Comparison of ENCODE assay signal across 9 cellular contexts in genomic region chr5:150180241-150181027, GRCh38. TPM values are rescaled to one million over a fixed set of nuclear protein-coding genes. Genes with fewer than 3 reads are reported as not detected.
DNase-seq lines count a peak whose midpoint lies in the region; TF ChIP-seq lines count a peak whose summit lies in the region.
"Had no signal": no experiment of that assay in that cellular context is flagged by ENCODE, and none has a peak within 500 bp of the region (broad histone marks: within the 10 kb centered on the region; RNA-seq: fewer than 3 reads in every experiment).

No MANE protein-coding gene starts in this region.

- no peaks in the 10 kb centered on the region for H3K27me3 ChIP-seq in dorsolateral prefrontal cortex
- H3K27me3 ChIP-seq in mesenchymal stem cell (ENCODE audit: control insufficient read depth in 1 of 2, insufficient read depth in 1 of 2, low read length in 2 of 2), result no peaks in the 10 kb centered on the region
- no peaks in the 10 kb centered on the region for H3K27me3 ChIP-seq in suprapubic skin

- peak overlapping the region; percentile 21 for H2AFZ ChIP-seq in mesenchymal stem cell (ENCODE audit: low read depth, low read length)

- DNase-seq in NB4 (ENCODE audit: low read depth) (peak; percentile 68), dorsolateral prefrontal cortex (peak in 9 of 10 donors; percentile 40 to 84 (median 73)), mesenchymal stem cell (peak; percentile 27), suprapubic skin (ENCODE audit: low spot score in 2 of 2) (peak in 1 of 2 donors; percentile 82), NCI-H2196 treated with DMSO at 0.1 percent for 48 hours (lab: John Stamatoyannopoulos, UW; ENCODE audit: unreplicated experiment) (no peak), NCI-H187 (lab: John Stamatoyannopoulos, UW) (no peak), kidney tubule cell (ENCODE audit: low spot score) (no peak)
- no peak for DNase-seq in activated CD4-positive, alpha-beta T cell treated with anti-CD3 and anti-CD28 coated beads, Interleukin-2, amount 50 U/mL, for 48 hours
- DNase-seq: activated naive CD4-positive, alpha-beta T cell treated with anti-CD3 and anti-CD28 coated beads, Interleukin-2, amount 50 U/mL, for 16 hours had no signal

- H3K36me3 ChIP-seq in mesenchymal stem cell (ENCODE audit: control insufficient read depth in 1 of 2, insufficient read depth in 2 of 2, low read depth in 1 of 2, low read length in 2 of 2) (no peaks in the 10 kb centered on the region), suprapubic skin (no peaks in the 10 kb centered on the region)

- H3K4me3 ChIP-seq in NB4 (ENCODE audit: low read depth, low read length) (no peak overlapping the region), dorsolateral prefrontal cortex (no peak overlapping the region), mesenchymal stem cell (ENCODE audit: insufficient read depth in 1 of 2, low read depth in 1 of 2, low read length in 2 of 2) (peak overlapping the region in 1 of 2 experiments; percentile 25), suprapubic skin (no peak overlapping the region)

- no peak overlapping the region for H2BK120ac ChIP-seq in mesenchymal stem cell (ENCODE audit: low read depth, low read length)

- H3K27ac ChIP-seq in dorsolateral prefrontal cortex (peak overlapping the region in 56 of 59 donors; percentile 22 to 89 (median 72)), mesenchymal stem cell (ENCODE audit: low read length, poor library complexity, severe bottlenecking) (no peak overlapping the region), suprapubic skin (peak overlapping the region; percentile 76)

- peak overlapping the region; percentile 74 for H2BK15ac ChIP-seq in mesenchymal stem cell (ENCODE audit: low read depth, poor library complexity, severe bottlenecking)

- H3K9ac ChIP-seq in mesenchymal stem cell (ENCODE audit: low read length), result peak overlapping the region; percentile 77

- no peaks in the 10 kb centered on the region for H3K79me1 ChIP-seq in mesenchymal stem cell (replicated peaks; ENCODE audit: low read length, poor library complexity, severe bottlenecking)

- no peak overlapping the region for H3K4me2 ChIP-seq in mesenchymal stem cell (ENCODE audit: low read length, poor library complexity, severe bottlenecking)

- peak overlapping the region; percentile 58 to 77 for H3K18ac ChIP-seq in mesenchymal stem cell (ENCODE audit: low read depth in 1 of 2, low read length in 2 of 2)

- no peak overlapping the region for H2BK12ac ChIP-seq in mesenchymal stem cell (ENCODE audit: low read length in 2 of 2)

- no peak for TF ChIP-seq EP300 in suprapubic skin (IDR thresholded peaks at IDR 0.05)

- H2AK5ac ChIP-seq in mesenchymal stem cell (ENCODE audit: low read length, severe bottlenecking), result peak overlapping the region; percentile 37

- WGBS in mesenchymal stem cell, result 74% methylated on average over 18 of the region's 18 CpGs
- WGBS in suprapubic skin, result 64% methylated on average over 18 of the region's 18 CpGs

- peaks cover 10% of the 10 kb centered on the region for H3K4me1 ChIP-seq in mesenchymal stem cell (ENCODE audit: control insufficient read depth, insufficient read depth, low read depth, low read length)
- peaks cover 35% of the 10 kb centered on the region for H3K4me1 ChIP-seq in suprapubic skin

- H3K4ac ChIP-seq in mesenchymal stem cell (ENCODE audit: low read depth in 1 of 2, low read length in 2 of 2), result peak overlapping the region in 1 of 2 experiments; percentile 46

- H4K8ac ChIP-seq in mesenchymal stem cell (ENCODE audit: low read length), result peak overlapping the region; percentile 47

- peak overlapping the region; percentile 64 for H4K91ac ChIP-seq in mesenchymal stem cell (ENCODE audit: low read length)

- intact Hi-C loops in dorsolateral prefrontal cortex (cut with DNase I), result no loop called here

- H3K23ac ChIP-seq in mesenchymal stem cell (ENCODE audit: low read length in 2 of 2), result no peak overlapping the region

- TF ChIP-seq POLR2A in NB4 (IDR thresholded peaks at IDR 0.05; ENCODE audit: extremely low read depth, insufficient read length) (no peak), suprapubic skin (IDR thresholded peaks at IDR 0.05) (no peak)

- peak overlapping the region in 1 of 2 experiments; percentile 55 for H3K14ac ChIP-seq in mesenchymal stem cell (ENCODE audit: low read length in 2 of 2)

- no peaks in the 10 kb centered on the region for H3K9me3 ChIP-seq in mesenchymal stem cell (ENCODE audit: control insufficient read depth, low read length)
- no peaks in the 10 kb centered on the region for H3K9me3 ChIP-seq in suprapubic skin

- H2BK5ac ChIP-seq in mesenchymal stem cell (ENCODE audit: low read depth, low read length, poor library complexity, severe bottlenecking), result no peak overlapping the region

- TF ChIP-seq CTCF in NB4 (IDR thresholded peaks at IDR 0.05; ENCODE audit: low read depth, low read length) (no peak), dorsolateral prefrontal cortex (IDR thresholded peaks at IDR 0.05 in 54 of 56, conservative IDR thresholded peaks at IDR 0.05 in 2 of 56; ENCODE audit: low read depth in 1 of 56, partially characterized antibody in 56 of 56) (no peak), suprapubic skin (IDR thresholded peaks at IDR 0.05) (no peak)

RNA-seq across cellular contexts. Expression of gene SLC6A7, which starts 9.4 kb away (rescaled TPM):
- total RNA-seq in dorsolateral prefrontal cortex (10 to 100 TPM; 11.5 to 82.1 (median 47.8) TPM), suprapubic skin (not detected)
- not detected for polyA plus RNA-seq in mesenchymal stem cell (2013, experiment 1 of 2)
- not detected for polyA plus RNA-seq in mesenchymal stem cell (2013, experiment 2 of 2)

RNA-seq across cellular contexts. Expression of gene CDX1, which starts 13.9 kb away (rescaled TPM):
- total RNA-seq in dorsolateral prefrontal cortex (under 1 TPM in 33 of 120 experiments, not detected in 87; 0.23 to 0.90 (median 0.48) TPM), suprapubic skin (under 1 TPM in 2 of 4 donors, not detected in 2; 0.26 to 0.76 TPM)
- polyA plus RNA-seq in mesenchymal stem cell (2013, experiment 1 of 2), result 0.08 TPM
- 0.03 TPM for polyA plus RNA-seq in mesenchymal stem cell (2013, experiment 2 of 2)

RNA-seq across cellular contexts. Expression of gene PDGFRB, which starts 24.8 kb away (rescaled TPM):
- total RNA-seq in dorsolateral prefrontal cortex, result 100 to 1,000 TPM in 13 of 120 experiments, 10 to 100 TPM in 107; 34.7 to 209 (median 68.0) TPM
- 203 TPM for polyA plus RNA-seq in mesenchymal stem cell (2013, experiment 1 of 2)
- 211 TPM for polyA plus RNA-seq in mesenchymal stem cell (2013, experiment 2 of 2)
- 10 to 100 TPM; 23.8 to 51.4 (median 43.9) TPM for total RNA-seq in suprapubic skin

Comparison
In these comparisons a context has a peak if more than half of its experiments do, and no peak if none do; other contexts are left out.
1. DNase-seq: peak in NB4 (single experiment), dorsolateral prefrontal cortex (9 of 10) and mesenchymal stem cell (single experiment); none in NCI-H2196 treated with DMSO at 0.1 percent for 48 hours (single experiment), activated CD4-positive, alpha-beta T cell treated with anti-CD3 and anti-CD28 coated beads, Interleukin-2, amount 50 U/mL, for 48 hours (0 of 2), NCI-H187 (0 of 2) and kidney tubule cell (single experiment).
2. RNA of gene SLC6A7, which starts 9.4 kb away (total RNA-seq): 11.5 to 82.1 TPM in dorsolateral prefrontal cortex; not detected in suprapubic skin; every median in the first group is over 10 times any median in the second.